In genomic region chr19:32345261-32346207, GRCh38 we compare ENCODE assay signal across 8 cellular contexts. TPM values are rescaled to one million over a fixed set of nuclear protein-coding genes. Genes with fewer than 3 reads are reported as not detected.
DNase-seq lines count a peak whose midpoint lies in the region; ATAC-seq and TF ChIP-seq lines count a peak whose summit lies in the region.

TSS of gene ZNF507 (plus strand) at chr19:32345610. CDS start at chr19:32352831, 7,221 bp downstream.

- no peaks in the 10 kb centered on the region for H3K9me3 ChIP-seq in CD4-positive, CD25-positive, alpha-beta regulatory T cell (ENCODE audit: control insufficient read depth in 2 of 2, low read length in 2 of 2)
- H3K9me3 ChIP-seq in lower lobe of right lung = no peaks in the 10 kb centered on the region

- H3K36me3 Mint-ChIP-seq in CD4-positive, CD25-positive, alpha-beta regulatory T cell = peaks cover 19% of the 10 kb centered on the region
- peaks cover 32% of the 10 kb centered on the region for H3K36me3 Mint-ChIP-seq in activated CD4-positive, alpha-beta memory T cell treated with anti-CD3 and anti-CD28 coated beads, Interleukin-2, amount 10 ng/mL, durations not matched to agents 7 days and 5 days (ENCODE audit: low read depth)

- DNase-seq in CD4-positive, CD25-positive, alpha-beta regulatory T cell = peak; percentile 71 to 82 (median 79)
- DNase-seq in NCI-H748 (lab: John Stamatoyannopoulos, UW; ENCODE audit: unreplicated experiment) = peak; percentile 89
- peak; percentile 88 for DNase-seq in activated CD4-positive, alpha-beta memory T cell treated with anti-CD3 and anti-CD28 coated beads, Interleukin-2, amount 10 ng/mL, durations not matched to agents 7 days and 5 days
- DNase-seq in ecto neural progenitor cell (ENCODE audit: low spot score) = peak; percentile 94
- DNase-seq in lower lobe of right lung = peak; percentile 86
- DNase-seq in stimulated activated CD4-positive, alpha-beta T cell treated with anti-CD3 and anti-CD28 coated beads, TNF-alpha, amount 100 ng/mL, for 1 hour (ENCODE audit: low read depth in 3 of 3, low spot score in 1 of 3) = peak; percentile 40 to 81 (median 59)

- no peaks in the 10 kb centered on the region for H3K27me3 Mint-ChIP-seq in CD4-positive, CD25-positive, alpha-beta regulatory T cell
- peaks cover 10% of the 10 kb centered on the region for H3K27me3 Mint-ChIP-seq in activated CD4-positive, alpha-beta memory T cell treated with anti-CD3 and anti-CD28 coated beads, Interleukin-2, amount 10 ng/mL, durations not matched to agents 7 days and 5 days

- intact Hi-C loops in lower lobe of right lung (cut with DNase I) = no loop called here

- peak within 1 kb of the TSS; percentile 95 for H3K4me3 ChIP-seq in CD4-positive, CD25-positive, alpha-beta regulatory T cell (ENCODE audit: low read depth, low read length)
- H3K4me3 ChIP-seq in lower lobe of right lung = peak within 1 kb of the TSS; percentile 92

- peak within 1 kb of the TSS; percentile 77 for H3K27ac ChIP-seq in CD4-positive, CD25-positive, alpha-beta regulatory T cell (ENCODE audit: insufficient read depth, low read length, poor library complexity, severe bottlenecking)
- peak within 1 kb of the TSS; percentile 86 for H3K27ac ChIP-seq in lower lobe of right lung

- H3K27me3 ChIP-seq in CD4-positive, CD25-positive, alpha-beta regulatory T cell (ENCODE audit: control insufficient read depth, insufficient read depth, low read length) = no peaks in the 10 kb centered on the region
- peaks cover 4% of the 10 kb centered on the region for H3K27me3 ChIP-seq in lower lobe of right lung (ENCODE audit: low read depth)

- CTCF ChIA-PET in activated CD4-positive, alpha-beta memory T cell treated with anti-CD3 and anti-CD28 coated beads, Interleukin-2, amount 10 ng/mL, durations not matched to agents 7 days and 5 days (lab: Charles Lee) = interaction anchor here (0.7 to 2.4 kb wide), 7 partner anchors 9 to 1662 kb away, joined by 3 to 12 read pairs (median 3); no protein-coding TSS in a partner anchor

- peak within 1 kb of the TSS; percentile 94 to 99 (median 97) for H3K27ac Mint-ChIP-seq in CD4-positive, CD25-positive, alpha-beta regulatory T cell
- peak within 1 kb of the TSS; percentile 90 for H3K27ac Mint-ChIP-seq in activated CD4-positive, alpha-beta memory T cell treated with anti-CD3 and anti-CD28 coated beads, Interleukin-2, amount 10 ng/mL, durations not matched to agents 7 days and 5 days

- peaks cover 26 to 50% (median 38%) of the 10 kb centered on the region in 4 donors for H3K4me1 Mint-ChIP-seq in CD4-positive, CD25-positive, alpha-beta regulatory T cell
- H3K4me1 Mint-ChIP-seq in activated CD4-positive, alpha-beta memory T cell treated with anti-CD3 and anti-CD28 coated beads, Interleukin-2, amount 10 ng/mL, durations not matched to agents 7 days and 5 days = peaks cover 41% of the 10 kb centered on the region

- POLR2A ChIA-PET in activated CD4-positive, alpha-beta memory T cell treated with anti-CD3 and anti-CD28 coated beads, Interleukin-2, amount 10 ng/mL, durations not matched to agents 7 days and 5 days (lab: Charles Lee) = interaction anchor here (1.0 to 4.3 kb wide), 9 partner anchors 10 to 627 kb away, joined by 3 to 37 read pairs (median 3); partner anchors contain the start of genes DPY19L3, FAAP24, NUDT19 and PDCD5

- peaks cover 0 to 2% (median 0%) of the 10 kb centered on the region in 7 donors for H3K9me3 Mint-ChIP-seq in CD4-positive, CD25-positive, alpha-beta regulatory T cell
- H3K9me3 Mint-ChIP-seq in activated CD4-positive, alpha-beta memory T cell treated with anti-CD3 and anti-CD28 coated beads, Interleukin-2, amount 10 ng/mL, durations not matched to agents 7 days and 5 days = no peaks in the 10 kb centered on the region

- H3K4me3 Mint-ChIP-seq in CD4-positive, CD25-positive, alpha-beta regulatory T cell = peak within 1 kb of the TSS; percentile 96 to 99 (median 98)
- H3K4me3 Mint-ChIP-seq in activated CD4-positive, alpha-beta memory T cell treated with anti-CD3 and anti-CD28 coated beads, Interleukin-2, amount 10 ng/mL, durations not matched to agents 7 days and 5 days = peak within 1 kb of the TSS; percentile 98

- peak; percentile 14 for TF ChIP-seq CTCF in lower lobe of right lung (IDR thresholded peaks at IDR 0.05)

- peak; percentile 81 to 86 for ATAC-seq in CD4-positive, CD25-positive, alpha-beta regulatory T cell (ENCODE audit: low read depth in 2 of 2)
- ATAC-seq in GM19351 (IDR thresholded peaks at IDR 0.05; ENCODE audit: unreplicated experiment) (peak; percentile 82), HG03469 (IDR thresholded peaks at IDR 0.05; ENCODE audit: unreplicated experiment) (peak; percentile 45), lower lobe of right lung (peak; percentile 97 to 98)

- H3K36me3 ChIP-seq in CD4-positive, CD25-positive, alpha-beta regulatory T cell (ENCODE audit: control insufficient read depth, insufficient read depth, low read length) = peaks cover 18% of the 10 kb centered on the region
- H3K36me3 ChIP-seq in lower lobe of right lung = peaks cover 15% of the 10 kb centered on the region

- H3K4me1 ChIP-seq in CD4-positive, CD25-positive, alpha-beta regulatory T cell (ENCODE audit: control insufficient read depth, insufficient read depth, low read length, poor library complexity, severe bottlenecking) = peaks cover 34% of the 10 kb centered on the region
- H3K4me1 ChIP-seq in lower lobe of right lung = peaks cover 26% of the 10 kb centered on the region

RNA-seq across cellular contexts. Expression of gene ZNF507, which starts in this region (rescaled TPM):
- total RNA-seq in CD4-positive, CD25-positive, alpha-beta regulatory T cell = 32.1 TPM
- polyA plus RNA-seq in CD4-positive, CD25-positive, alpha-beta regulatory T cell = 1 to 10 TPM; 5.6 to 7.5 (median 6.0) TPM
- total RNA-seq in activated CD4-positive, alpha-beta memory T cell treated with anti-CD3 and anti-CD28 coated beads, Interleukin-2, amount 10 ng/mL, durations not matched to agents 7 days and 5 days = 10 to 100 TPM; 23.4 to 23.7 TPM
- 19.3 TPM for total RNA-seq in lower lobe of right lung

Comparison
In these comparisons a context has a peak if more than half of its experiments do, and no peak if none do; other contexts are left out.
1. Peak in every context shown above with its lines: DNase-seq, ATAC-seq, H3K4me3 ChIP-seq and H3K27ac ChIP-seq.
2. ATAC-seq: peak in every context shown above with its lines; median percentile 98 in lower lobe of right lung; 84 in CD4-positive, CD25-positive, alpha-beta regulatory T cell; 82 in GM19351; 45 in HG03469.